ENCODE assay signal across 1 cellular context in genomic region chr1:156500847-156501686, GRCh38.
TF ChIP-seq lines count a peak whose summit lies in the region.

No MANE protein-coding gene starts in this region.

TF ChIP-seq in K562, 482 proteins besides CTCF, POLR2A, EP300 and RAD21 (continued from another document and continues in another):
- TF ChIP-seq ZNF655 (CRISPR knock-in tag; IDR thresholded peaks at IDR 0.05) (no peak), NR2C2 (CRISPR knock-in tag; IDR thresholded peaks at IDR 0.05) (no peak), NR2C2 (tag; IDR thresholded peaks at IDR 0.05) (peak; percentile 72), ZBTB7A (IDR thresholded peaks at IDR 0.05; ENCODE audit: borderline replicate concordance, control insufficient read depth, low read depth, low read length) (peak; percentile 49), ID3 (CRISPR knock-in tag; IDR thresholded peaks at IDR 0.05) (no peak), ID3 (tag; IDR thresholded peaks at IDR 0.05) (peak; percentile 60; the same call in 1 of the 2 replicates), ZNF717 (CRISPR knock-in tag; IDR thresholded peaks at IDR 0.05) (0 out of 2 replicates have a peak, but pooled peaks have one; percentile 45), USF1 (CRISPR knock-in tag; IDR thresholded peaks at IDR 0.05) (peak; percentile 43), ZFX (CRISPR knock-in tag; IDR thresholded peaks at IDR 0.05) (peak; percentile 97), MCM5 (IDR thresholded peaks at IDR 0.05; ENCODE audit: low read depth) (no peak), E2F6 (IDR thresholded peaks at IDR 0.05; ENCODE audit: borderline replicate concordance in 1 of 2, extremely low read depth in 1 of 2, insufficient read depth in 1 of 2, insufficient read length in 1 of 2, low read depth in 1 of 2, low read length in 1 of 2, poor library complexity in 1 of 2, severe bottlenecking in 1 of 2) (peak; percentile 85 to 93), SIN3A (IDR thresholded peaks at IDR 0.05; ENCODE audit: borderline replicate concordance in 2 of 2, control insufficient read depth in 1 of 2, low read depth in 2 of 2, low read length in 2 of 2) (peak in 1 of 2 experiments; percentile 63; a peak in 1 of 4 replicates), BRD9 (IDR thresholded peaks at IDR 0.05; ENCODE audit: low read depth, partially characterized antibody) (peak; percentile 64), HLTF (IDR thresholded peaks at IDR 0.05) (no peak), IRF1 (CRISPR knock-in tag; IDR thresholded peaks at IDR 0.05; ENCODE audit: borderline replicate concordance) (0 out of 2 replicates have a peak, but pooled peaks have one; percentile 80), HIVEP1 (CRISPR knock-in tag; IDR thresholded peaks at IDR 0.05) (no peak), BHLHE40 (IDR thresholded peaks at IDR 0.05; ENCODE audit: low read length) (peak; percentile 58; the same call in 1 of the 2 replicates), YY1 (IDR thresholded peaks at IDR 0.05; ENCODE audit: borderline replicate concordance in 1 of 3, control insufficient read depth in 1 of 3, extremely low read depth in 1 of 3, insufficient read depth in 3 of 3, insufficient read length in 1 of 3, insufficient replicate concordance in 2 of 3, low read depth in 1 of 3, low read length in 2 of 3) (peak in 1 of 3 experiments; percentile 56), TAF7 (tag; IDR thresholded peaks at IDR 0.05) (peak; percentile 20; the same call in 1 of the 2 replicates), ZSCAN32 (CRISPR knock-in tag; IDR thresholded peaks at IDR 0.05) (0 out of 2 replicates have a peak, but pooled peaks have one; percentile 15), E2F5 (CRISPR knock-in tag; IDR thresholded peaks at IDR 0.05) (peak; percentile 90), THAP7 (CRISPR knock-in tag; IDR thresholded peaks at IDR 0.05) (0 out of 2 replicates have a peak, but pooled peaks have one; percentile 35), E2F4 (CRISPR knock-in tag; IDR thresholded peaks at IDR 0.05; ENCODE audit: low read depth) (peak; percentile 80; the same call in 1 of the 2 replicates), PHB2 (IDR thresholded peaks at IDR 0.05; ENCODE audit: low read depth) (no peak), FOXP4 (CRISPR knock-in tag; IDR thresholded peaks at IDR 0.05; ENCODE audit: borderline replicate concordance) (peak; percentile 98), VEZF1 (CRISPR knock-in tag; IDR thresholded peaks at IDR 0.05) (peak; percentile 98), ZNF311 (CRISPR knock-in tag; IDR thresholded peaks at IDR 0.05) (peak; percentile 27; the same call in 1 of the 2 replicates), TEAD1 (CRISPR knock-in tag; IDR thresholded peaks at IDR 0.05) (peak; percentile 46 to 79; a peak in 1 of 4 replicates), ZNF212 (CRISPR knock-in tag; IDR thresholded peaks at IDR 0.05) (0 out of 2 replicates have a peak, but pooled peaks have one; percentile 36), KLF13 (tag; IDR thresholded peaks at IDR 0.05; ENCODE audit: borderline replicate concordance, low read depth) (peak; percentile 75), NFRKB (IDR thresholded peaks at IDR 0.05; ENCODE audit: low read depth) (peak; percentile 66), DMBX1 (CRISPR knock-in tag; IDR thresholded peaks at IDR 0.05; ENCODE audit: borderline replicate concordance) (peak; percentile 67; the same call in 1 of the 2 replicates), SFPQ (IDR thresholded peaks at IDR 0.05; ENCODE audit: low read depth, low read length) (no peak), FOXM1 (IDR thresholded peaks at IDR 0.05; ENCODE audit: low read depth) (peak; percentile 65), FOXM1 (CRISPR knock-in tag; IDR thresholded peaks at IDR 0.05; ENCODE audit: low read depth) (peak; percentile 95), ESRRA (IDR thresholded peaks at IDR 0.05; ENCODE audit: borderline replicate concordance, low read depth) (0 out of 2 replicates have a peak, but pooled peaks have one; percentile 22), CXXC5 (CRISPR knock-in tag; IDR thresholded peaks at IDR 0.05) (peak; percentile 86), FOXK1 (CRISPR knock-in tag; IDR thresholded peaks at IDR 0.05; ENCODE audit: borderline replicate concordance) (peak; percentile 84), FIP1L1 (IDR thresholded peaks at IDR 0.05; ENCODE audit: low read depth, low read length, poor library complexity, severe bottlenecking) (peak; percentile 17), ZNF224 (CRISPR knock-in tag; IDR thresholded peaks at IDR 0.05) (peak; percentile 92), RB1 (IDR thresholded peaks at IDR 0.05; ENCODE audit: low read depth) (peak; percentile 73), OTX1 (CRISPR knock-in tag; IDR thresholded peaks at IDR 0.05) (0 out of 2 replicates have a peak, but pooled peaks have one; percentile 49), NBN (IDR thresholded peaks at IDR 0.05; ENCODE audit: low read depth) (peak; percentile 78; the same call in 1 of the 2 replicates), FOXA3 (CRISPR knock-in tag; conservative IDR thresholded peaks at IDR 0.05 in 1 of 2, IDR thresholded peaks at IDR 0.05 in 1 of 2) (peak in 1 of 2 experiments; percentile 65; a peak in 1 of 4 replicates), MLX (CRISPR knock-in tag; conservative IDR thresholded peaks at IDR 0.05) (peak; percentile 16 to 67; a peak in 1 of 4 replicates), SMAD3 (CRISPR knock-in tag; conservative IDR thresholded peaks at IDR 0.05) (peak; percentile 15; the same call in 1 of the 2 replicates), NR3C1 (CRISPR knock-in tag; IDR thresholded peaks at IDR 0.05) (peak; percentile 87), ZNF449 (CRISPR knock-in tag; IDR thresholded peaks at IDR 0.05) (no peak)
